Comparison of ENCODE assay signal across 20 cellular contexts in the genomic region with DNA sequence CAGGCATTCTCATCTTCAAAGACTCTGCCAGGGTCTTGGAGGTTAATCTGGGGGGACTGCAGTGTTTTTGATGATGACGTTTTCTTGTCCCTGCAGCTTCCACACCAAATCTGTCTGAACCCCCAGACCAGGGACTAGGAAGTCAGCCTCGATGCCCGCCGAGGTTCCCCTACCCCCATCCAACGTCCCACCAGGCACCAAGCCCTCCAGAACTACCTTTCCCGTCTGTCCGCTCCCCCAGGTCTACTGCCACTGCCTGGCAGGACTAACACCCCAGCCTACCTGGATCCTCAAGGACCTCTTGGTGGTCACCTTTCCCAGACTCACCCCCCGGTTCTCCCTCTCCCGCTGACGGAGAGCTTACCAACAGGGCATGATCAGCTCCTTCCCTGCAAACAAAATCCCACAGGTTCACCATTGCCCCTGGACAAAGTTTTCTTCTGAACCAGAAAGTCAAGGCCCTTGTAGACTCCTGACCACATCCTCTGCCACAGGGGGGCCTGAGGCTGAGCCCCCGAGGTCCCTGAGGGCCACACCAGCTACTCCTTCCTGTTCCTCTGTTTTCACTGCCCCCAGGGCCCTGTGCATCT. TPM values are rescaled to one million over a fixed set of nuclear protein-coding genes. Genes with fewer than 3 reads are reported as not detected.
DNase-seq lines count a peak whose midpoint lies in the region; ATAC-seq and TF ChIP-seq lines count a peak whose summit lies in the region.
"Had no signal": no experiment of that assay in that cellular context is flagged by ENCODE, and none has a peak within 500 bp of the region (broad histone marks: within the 10 kb centered on the region; RNA-seq: fewer than 3 reads in every experiment).

No MANE protein-coding gene starts in this region.

- H2BK12ac ChIP-seq in neuronal stem cell (ENCODE audit: low read length) = no peak overlapping the region

- TF ChIP-seq CTCF in dorsolateral prefrontal cortex (IDR thresholded peaks at IDR 0.05 in 54 of 56, conservative IDR thresholded peaks at IDR 0.05 in 2 of 56; ENCODE audit: low read depth in 1 of 56, partially characterized antibody in 56 of 56) = no peak
- no peak for TF ChIP-seq CTCF in type B pancreatic cell (conservative IDR thresholded peaks at IDR 0.05)
- no peak for TF ChIP-seq CTCF in testis (IDR thresholded peaks at IDR 0.05)

- H3K23ac ChIP-seq in neuronal stem cell (ENCODE audit: low read depth, low read length, poor library complexity) = no peak overlapping the region

- CTCF ChIA-PET in activated CD8-positive, alpha-beta T cell treated with anti-CD3 and anti-CD28 coated beads, Interleukin-2, amount 10 ng/mL, durations not matched to agents 7 days and 5 days (lab: Charles Lee) = no interaction called here

- H2BK120ac ChIP-seq in neuronal stem cell (ENCODE audit: low read depth, low read length) = no peak overlapping the region

- no peak overlapping the region for H4K8ac ChIP-seq in neuronal stem cell (ENCODE audit: low read depth, low read length)

- H3K27me3 ChIP-seq in dorsolateral prefrontal cortex = peaks cover 0 to 22% (median 0%) of the 10 kb centered on the region in 45 donors
- H3K27me3 ChIP-seq in neuronal stem cell (ENCODE audit: control insufficient read depth in 3 of 3, insufficient read depth in 3 of 3, low read depth in 1 of 3, low read length in 3 of 3) = no peaks in the 10 kb centered on the region
- H3K27me3 ChIP-seq in testis = no peaks in the 10 kb centered on the region

- H3K27ac Mint-ChIP-seq in type B pancreatic cell = no peak overlapping the region
- H3K27ac Mint-ChIP-seq in activated CD8-positive, alpha-beta T cell treated with anti-CD3 and anti-CD28 coated beads, Interleukin-2, amount 10 ng/mL, durations not matched to agents 7 days and 5 days = no peak overlapping the region

- H3K9ac ChIP-seq in neuronal stem cell (ENCODE audit: low read depth, low read length, poor library complexity) = no peak overlapping the region

- POLR2A ChIA-PET in activated CD8-positive, alpha-beta T cell treated with anti-CD3 and anti-CD28 coated beads, Interleukin-2, amount 10 ng/mL, durations not matched to agents 7 days and 5 days (lab: Charles Lee) = no interaction called here

- H3K9me3 Mint-ChIP-seq in type B pancreatic cell = peaks cover 4% of the 10 kb centered on the region
- H3K9me3 Mint-ChIP-seq in activated CD8-positive, alpha-beta T cell treated with anti-CD3 and anti-CD28 coated beads, Interleukin-2, amount 10 ng/mL, durations not matched to agents 7 days and 5 days (ENCODE audit: insufficient read depth) = no peaks in the 10 kb centered on the region

- H3K4me2 ChIP-seq in neuronal stem cell (ENCODE audit: insufficient read depth, low read length, poor library complexity, severe bottlenecking) = no peak overlapping the region

- H3K4me1 ChIP-seq in neuronal stem cell (ENCODE audit: control insufficient read depth in 2 of 2, insufficient read depth in 1 of 2, low read depth in 1 of 2, low read length in 2 of 2) (peaks cover 0 to 7% of the 10 kb centered on the region in 2 donors), testis (no peaks in the 10 kb centered on the region)
- H3K4me1 ChIP-seq: Caco-2 had no signal

- H3K27ac ChIP-seq in dorsolateral prefrontal cortex = no peak overlapping the region
- H3K27ac ChIP-seq in neuronal stem cell (replicated peaks; ENCODE audit: low read length) = no peak overlapping the region
- no peak overlapping the region for H3K27ac ChIP-seq in testis

- H3K14ac ChIP-seq in neuronal stem cell (ENCODE audit: low read length) = no peak overlapping the region

- no peak overlapping the region for H3K4me3 Mint-ChIP-seq in type B pancreatic cell
- no peak overlapping the region for H3K4me3 Mint-ChIP-seq in activated CD8-positive, alpha-beta T cell treated with anti-CD3 and anti-CD28 coated beads, Interleukin-2, amount 10 ng/mL, durations not matched to agents 7 days and 5 days

- H3K18ac ChIP-seq in neuronal stem cell (ENCODE audit: low read length) = peak overlapping the region; percentile 19

- H2AFZ ChIP-seq in neuronal stem cell (ENCODE audit: low read length) = no peak overlapping the region

- no peak for TF ChIP-seq POLR2A in testis (IDR thresholded peaks at IDR 0.05)

- H3K9me3 ChIP-seq in neuronal stem cell (replicated peaks in 1 of 2; ENCODE audit: control insufficient read depth in 2 of 2, insufficient read depth in 1 of 2, low read depth in 1 of 2, low read length in 2 of 2) (peaks cover 0 to 4% of the 10 kb centered on the region in 2 donors), testis (no peaks in the 10 kb centered on the region)
- H3K9me3 ChIP-seq: Caco-2 had no signal

- H2BK5ac ChIP-seq in neuronal stem cell (ENCODE audit: low read length) = no peak overlapping the region

- WGBS in neuronal stem cell (ENCODE audit: extremely low coverage in 2 of 2, insufficient read length in 2 of 2, insufficient replicate concordance in 1 of 2), 2 donors = no CpG with 5 or more reads among the region's 11 CpGs
- WGBS in testis, 2 donors = 73 to 80% methylated on average over 11 of the region's 11 CpGs

- H3K36me3 ChIP-seq in neuronal stem cell (replicated peaks in 1 of 2; ENCODE audit: control insufficient read depth in 2 of 2, insufficient read depth in 2 of 2, low read length in 2 of 2) = no peaks in the 10 kb centered on the region
- H3K36me3 ChIP-seq in testis (ENCODE audit: low read depth, missing control alignments) = no peaks in the 10 kb centered on the region

- H3K79me1 ChIP-seq in neuronal stem cell (ENCODE audit: low read depth, low read length) = no peaks in the 10 kb centered on the region

- peak; percentile 17 for DNase-seq in activated CD8-positive, alpha-beta memory T cell treated with anti-CD3 and anti-CD28 coated beads for 24 hours
- no peak for DNase-seq in activated CD8-positive, alpha-beta memory T cell treated with anti-CD3 and anti-CD28 coated beads, Interleukin-2, amount 50 U/mL, for 48 hours
- DNase-seq in dorsolateral prefrontal cortex = peak in 7 of 10 donors; percentile 1 to 30 (median 9)
- no peak for DNase-seq in neuronal stem cell (ENCODE audit: low spot score)
- peak; percentile 45 for DNase-seq in type B pancreatic cell (ENCODE audit: extremely low spot score, unreplicated experiment)
- DNase-seq in testis = no peak
- DNase-seq in activated CD8-positive, alpha-beta T cell treated with anti-CD3 and anti-CD28 coated beads, Interleukin-2, amount 10 ng/mL, durations not matched to agents 7 days and 5 days = no peak
- DNase-seq in SKM-1 (lab: John Stamatoyannopoulos, UW; ENCODE audit: unreplicated experiment) = no peak
- DNase-seq: DMS53, IMR-90, Kasumi-1, NCI-H1417, NCI-H1930, NCI-H2171, NCI-H446 treated with DMSO at 0.1 percent for 48 hours, NCI-H748 treated with DMSO at 0.1 percent for 48 hours, PC-3 had no signal

- peaks cover 21% of the 10 kb centered on the region for H3K4me1 Mint-ChIP-seq in type B pancreatic cell (ENCODE audit: unreplicated experiment)
- H3K4me1 Mint-ChIP-seq in activated CD8-positive, alpha-beta T cell treated with anti-CD3 and anti-CD28 coated beads, Interleukin-2, amount 10 ng/mL, durations not matched to agents 7 days and 5 days (ENCODE audit: low read depth) = no peaks in the 10 kb centered on the region

- H3K4me3 ChIP-seq in dorsolateral prefrontal cortex = no peak overlapping the region
- no peak overlapping the region for H3K4me3 ChIP-seq in neuronal stem cell (ENCODE audit: low read length in 2 of 2)
- no peak overlapping the region for H3K4me3 ChIP-seq in testis

- intact Hi-C loops in dorsolateral prefrontal cortex (cut with DNase I) (no loop called here), testis (cut with DNase I; ENCODE audit: low total_unique reads) (no loop called here)

- no peaks in the 10 kb centered on the region for H3K36me3 Mint-ChIP-seq in type B pancreatic cell
- no peaks in the 10 kb centered on the region for H3K36me3 Mint-ChIP-seq in activated CD8-positive, alpha-beta T cell treated with anti-CD3 and anti-CD28 coated beads, Interleukin-2, amount 10 ng/mL, durations not matched to agents 7 days and 5 days (ENCODE audit: low read depth)

- peaks cover 46% of the 10 kb centered on the region for H3K27me3 Mint-ChIP-seq in type B pancreatic cell
- H3K27me3 Mint-ChIP-seq in activated CD8-positive, alpha-beta T cell treated with anti-CD3 and anti-CD28 coated beads, Interleukin-2, amount 10 ng/mL, durations not matched to agents 7 days and 5 days (ENCODE audit: low read depth) = peaks cover 2% of the 10 kb centered on the region

- H2AK5ac ChIP-seq in neuronal stem cell (ENCODE audit: low read depth, low read length) = peak overlapping the region; percentile 85

- H2BK15ac ChIP-seq in neuronal stem cell (ENCODE audit: low read length) = no peak overlapping the region

- H4K91ac ChIP-seq in neuronal stem cell (ENCODE audit: low read depth, low read length, poor library complexity) = no peak overlapping the region

- H3K4ac ChIP-seq in neuronal stem cell (ENCODE audit: low read length) = no peak overlapping the region

- ATAC-seq in activated CD8-positive, alpha-beta T cell treated with anti-CD3 and anti-CD28 coated beads, Interleukin-2, amount 10 ng/mL, durations not matched to agents 7 days and 5 days = no peak
- ATAC-seq: PC-3 had no signal

RNA-seq across cellular contexts. Expression of a gene that starts 40.9 kb away (rescaled TPM):
- total RNA-seq in dorsolateral prefrontal cortex = 1 to 10 TPM in 60 of 120 experiments, under 1 TPM in 59, not detected in 1; 0.28 to 3.6 (median 1.0) TPM
- 0.04 TPM for polyA plus RNA-seq in neuronal stem cell (2013, experiment 1 of 2)
- 0.07 TPM for polyA plus RNA-seq in neuronal stem cell (2013, experiment 2 of 2)
- total RNA-seq in type B pancreatic cell (ENCODE audit: low replicate concordance) = 3.2 and 3.4 TPM in 2 replicates
- 1 to 10 TPM; 4.2 to 7.3 TPM for total RNA-seq in testis
- polyA plus RNA-seq in testis (ENCODE audit: insufficient read depth, low read depth, low replicate concordance) = 0.65 TPM
- total RNA-seq in activated CD8-positive, alpha-beta T cell treated with anti-CD3 and anti-CD28 coated beads, Interleukin-2, amount 10 ng/mL, durations not matched to agents 7 days and 5 days = not detected
- total RNA-seq: A172, HT-29, IMR-90, PC-3 had no signal
- polyA plus RNA-seq: IMR-90 had no signal

Comparison
In these comparisons a context has a peak if more than half of its experiments do, and no peak if none do; other contexts are left out.
1. DNase-seq: peak in activated CD8-positive, alpha-beta memory T cell treated with anti-CD3 and anti-CD28 coated beads for 24 hours (single experiment), dorsolateral prefrontal cortex (7 of 10) and type B pancreatic cell (single experiment); none in activated CD8-positive, alpha-beta memory T cell treated with anti-CD3 and anti-CD28 coated beads, Interleukin-2, amount 50 U/mL, for 48 hours (single experiment), neuronal stem cell (single experiment), testis (single experiment), activated CD8-positive, alpha-beta T cell treated with anti-CD3 and anti-CD28 coated beads, Interleukin-2, amount 10 ng/mL, durations not matched to agents 7 days and 5 days (single experiment) and SKM-1 (single experiment).